9 cellular contexts compared by ENCODE assay signal in genomic region chr16:12539185-12539929, GRCh38.
DNase-seq lines count a peak whose midpoint lies in the region; ATAC-seq, FAIRE-seq and TF ChIP-seq lines count a peak whose summit lies in the region.
"Had no signal": no experiment of that assay in that cellular context is flagged by ENCODE, and none has a peak within 500 bp of the region (broad histone marks: within the 10 kb centered on the region; RNA-seq: fewer than 3 reads in every experiment).

No MANE protein-coding gene starts in this region.

- in situ Hi-C loops in K562 (cut with MboI) = no loop called here

- FAIRE-seq in K562 (lab: Jason Lieb, UNC) = no peak

- no peak overlapping the region for H2AFZ ChIP-seq in K562 (ENCODE audit: low read depth, low read length)

- no peak for TF ChIP-seq EP300 in K562 (IDR thresholded peaks at IDR 0.05; ENCODE audit: low read length)

- 0 out of 4 replicates have a peak, but pooled peaks of 1 of the 2 experiments have one; percentile 9 for TF ChIP-seq RAD21 in K562 (CRISPR knock-in tag; conservative IDR thresholded peaks at IDR 0.05 in 1 of 2, IDR thresholded peaks at IDR 0.05 in 1 of 2)

- H3K27me3 Mint-ChIP-seq in activated T-cell treated with anti-CD3 and anti-CD28 coated beads, Interleukin-2, amount 50 U/mL, for 24 hours = no peaks in the 10 kb centered on the region
- peaks cover 0 to 3% of the 10 kb centered on the region in 2 donors for H3K27me3 Mint-ChIP-seq in CD8-positive, alpha-beta memory T cell

- CTCF ChIA-PET in K562 (lab: Yijun Ruan, JAX; ENCODE audit: low intra/inter-chr PET ratio) = no interaction called here
- CTCF ChIA-PET in CD8-positive, alpha-beta memory T cell (lab: Charles Lee) = no interaction called here

- H3K9me3 ChIP-seq in K562 (replicated peaks; ENCODE audit: control insufficient read depth, insufficient read depth, low read depth, low read length) = no peaks in the 10 kb centered on the region
- no peaks in the 10 kb centered on the region for H3K9me3 ChIP-seq in CD8-positive, alpha-beta memory T cell (ENCODE audit: low read length)
- H3K9me3 ChIP-seq: upper lobe of left lung had no signal

- H3K4me1 Mint-ChIP-seq in activated T-cell treated with anti-CD3 and anti-CD28 coated beads, Interleukin-2, amount 50 U/mL, for 24 hours (ENCODE audit: low read depth) = peaks cover 83% of the 10 kb centered on the region
- peaks cover 21 to 51% (median 46%) of the 10 kb centered on the region in 3 donors for H3K4me1 Mint-ChIP-seq in CD8-positive, alpha-beta memory T cell

- POLR2A ChIA-PET in K562 (lab: Yijun Ruan, JAX) = no interaction called here
- POLR2A ChIA-PET in CD8-positive, alpha-beta memory T cell (lab: Charles Lee) = no interaction called here

- H3K79me2 ChIP-seq in K562 (ENCODE audit: control insufficient read depth, insufficient read depth, low read length) = no peaks in the 10 kb centered on the region

- ATAC-seq in K562 (0 out of 3 replicates have a peak, but pooled peaks have one; percentile 49), Right ventricle myocardium inferior (no peak)

- peaks cover 0 to 12% of the 10 kb centered on the region in 2 experiments; a peak in 2 of 5 replicates for H3K4me1 ChIP-seq in K562 (replicated peaks in 1 of 2; ENCODE audit: control insufficient read depth in 2 of 2, insufficient read depth in 2 of 2, low read length in 2 of 2)
- H3K4me1 ChIP-seq in CD8-positive, alpha-beta memory T cell (ENCODE audit: insufficient read depth, low read length) = peaks cover 31% of the 10 kb centered on the region

- no peaks in the 10 kb centered on the region for H3K36me3 ChIP-seq in K562 (ENCODE audit: control insufficient read depth, insufficient read depth, low read length)
- H3K36me3 ChIP-seq in CD8-positive, alpha-beta memory T cell (ENCODE audit: insufficient read depth, low read length) = no peaks in the 10 kb centered on the region
- H3K36me3 ChIP-seq: upper lobe of left lung had no signal

- TF ChIP-seq POLR2A in K562 (conservative IDR thresholded peaks at IDR 0.05) = no peak

- H3K9ac ChIP-seq in K562 (ENCODE audit: insufficient read depth in 1 of 2, low read depth in 2 of 2, low read length in 2 of 2) = no peak overlapping the region

- WGBS in K562 (ENCODE audit: insufficient coverage, low coverage, missing lambda C conversion rate) = 16% methylated on average over 8 of the region's 8 CpGs

- BruUV-seq in K562 (replicated peaks; lab: Mats Ljungman, UMichigan) = no TSS peak

- TF ChIP-seq CTCF in K562 (IDR thresholded peaks at IDR 0.05 in 2 of 3, conservative IDR thresholded peaks at IDR 0.05 in 1 of 3; ENCODE audit: insufficient read depth in 2 of 3, low read depth in 1 of 3, low read length in 3 of 3) = no peak

- no peak overlapping the region for H3K4me3 ChIP-seq in K562
- no peak overlapping the region for H3K4me3 ChIP-seq in CD8-positive, alpha-beta memory T cell (ENCODE audit: low read length)
- H3K4me3 ChIP-seq: upper lobe of left lung had no signal

- intact Hi-C loops in K562 (cut with micrococcal nuclease) = no loop called here
- intact Hi-C loops in Right ventricle myocardium inferior (cut with DNase I) = no loop called here

- peaks cover 8 to 25% of the 10 kb centered on the region in 2 experiments; a peak in 3 of 5 replicates for H3K27me3 ChIP-seq in K562 (ENCODE audit: control insufficient read depth in 2 of 2, insufficient read depth in 2 of 2, low read length in 2 of 2)
- H3K27me3 ChIP-seq in CD8-positive, alpha-beta memory T cell (ENCODE audit: insufficient read depth, low read length, poor library complexity, severe bottlenecking) = no peaks in the 10 kb centered on the region
- H3K27me3 ChIP-seq: upper lobe of left lung had no signal

- H3K27ac Mint-ChIP-seq in activated T-cell treated with anti-CD3 and anti-CD28 coated beads, Interleukin-2, amount 50 U/mL, for 24 hours = peak overlapping the region; percentile 95
- no peak overlapping the region for H3K27ac Mint-ChIP-seq in CD8-positive, alpha-beta memory T cell

- no peaks in the 10 kb centered on the region for H3K9me1 ChIP-seq in K562 (ENCODE audit: control insufficient read depth, insufficient read depth, low read length)

- H3K36me3 Mint-ChIP-seq in activated T-cell treated with anti-CD3 and anti-CD28 coated beads, Interleukin-2, amount 50 U/mL, for 24 hours (ENCODE audit: low read depth) = peaks cover 4% of the 10 kb centered on the region
- H3K36me3 Mint-ChIP-seq in CD8-positive, alpha-beta memory T cell = peaks cover 0 to 4% (median 0%) of the 10 kb centered on the region in 3 donors

- H3K9me3 Mint-ChIP-seq in activated T-cell treated with anti-CD3 and anti-CD28 coated beads, Interleukin-2, amount 50 U/mL, for 24 hours = no peaks in the 10 kb centered on the region
- H3K9me3 Mint-ChIP-seq in CD8-positive, alpha-beta memory T cell = no peaks in the 10 kb centered on the region

- H3K4me2 ChIP-seq in K562 (ENCODE audit: insufficient read depth, low read length) = no peak overlapping the region; the same call in 1 of the 2 replicates

- no peak for DNase-seq in activated T-cell treated with anti-CD3 and anti-CD28 coated beads, Interleukin-2, amount 50 U/mL, for 24 hours
- DNase-seq in activated T-cell treated with anti-CD3 and anti-CD28 coated beads, Interleukin-2, amount 50 U/mL, for 1 hour = no peak
- DNase-seq in HS-5 (ENCODE audit: low read depth) (peak; percentile 30), K562 (ENCODE audit: extremely low read depth in 1 of 4, low spot score in 3 of 4) (peak in 1 of 4 experiments; percentile 34), superior temporal gyrus (ENCODE audit: extremely low spot score) (peak; percentile 43), Right ventricle myocardium inferior (ENCODE audit: missing footprints) (no peak), DMS153 treated with DMSO at 0.1 percent for 48 hours (lab: John Stamatoyannopoulos, UW; ENCODE audit: unreplicated experiment) (no peak)
- no peak for DNase-seq in CD8-positive, alpha-beta memory T cell
- DNase-seq: upper lobe of left lung had no signal

- H3K27ac ChIP-seq in K562 (ENCODE audit: extremely low read depth, low read depth, low read length) = no peak overlapping the region
- H3K27ac ChIP-seq in CD8-positive, alpha-beta memory T cell (ENCODE audit: low read depth, low read length) = no peak overlapping the region
- H3K27ac ChIP-seq: upper lobe of left lung had no signal

- peaks cover 11% of the 10 kb centered on the region for H4K20me1 ChIP-seq in K562 (replicated peaks; ENCODE audit: control insufficient read depth, insufficient read depth, low read length)

- peak overlapping the region; percentile 52 for H3K4me3 Mint-ChIP-seq in activated T-cell treated with anti-CD3 and anti-CD28 coated beads, Interleukin-2, amount 50 U/mL, for 24 hours
- no peak overlapping the region for H3K4me3 Mint-ChIP-seq in CD8-positive, alpha-beta memory T cell

TF ChIP-seq in K562, 482 proteins besides CTCF, POLR2A, EP300 and RAD21 (continues in another document):
- TF ChIP-seq ZNF449 (CRISPR knock-in tag; IDR thresholded peaks at IDR 0.05) (no peak), NFE2 (IDR thresholded peaks at IDR 0.05; ENCODE audit: low read depth) (peak; percentile 81), YBX1 (IDR thresholded peaks at IDR 0.05) (no peak), BACH1 (tag; IDR thresholded peaks at IDR 0.05) (peak; percentile 55; the same call in 1 of the 2 replicates), ZNF436 (CRISPR knock-in tag; IDR thresholded peaks at IDR 0.05) (no peak), GABPA (tag; conservative IDR thresholded peaks at IDR 0.05; ENCODE audit: low read depth) (no peak), ZBTB1 (CRISPR knock-in tag; IDR thresholded peaks at IDR 0.05; ENCODE audit: borderline replicate concordance, low read depth) (no peak), ZNF316 (IDR thresholded peaks at IDR 0.05) (peak; percentile 60), ZNF76 (CRISPR knock-in tag; IDR thresholded peaks at IDR 0.05; ENCODE audit: borderline replicate concordance) (no peak), ZNF146 (CRISPR knock-in tag; IDR thresholded peaks at IDR 0.05; ENCODE audit: unreplicated experiment) (no peak), IRF1 (CRISPR knock-in tag; IDR thresholded peaks at IDR 0.05; ENCODE audit: borderline replicate concordance) (no peak), CHD4 (IDR thresholded peaks at IDR 0.05; ENCODE audit: insufficient read depth, insufficient replicate concordance, low read depth, low read length, poor library complexity, severe bottlenecking) (no peak), ELF4 (CRISPR knock-in tag; IDR thresholded peaks at IDR 0.05) (peak; percentile 14; the same call in 1 of the 2 replicates), MEF2A (IDR thresholded peaks at IDR 0.05; ENCODE audit: control insufficient read depth, low read depth, low read length) (no peak), SMARCC2 (IDR thresholded peaks at IDR 0.05; ENCODE audit: low read depth) (no peak), MAFG (tag; conservative IDR thresholded peaks at IDR 0.05) (peak; percentile 78), RBM25 (IDR thresholded peaks at IDR 0.05; ENCODE audit: low read depth, low read length, severe bottlenecking) (no peak), CBX1 (IDR thresholded peaks at IDR 0.05; ENCODE audit: low read depth) (no peak), NR1H2 (CRISPR knock-in tag; IDR thresholded peaks at IDR 0.05) (no peak), MAFK (IDR thresholded peaks at IDR 0.05; ENCODE audit: low read length) (peak; percentile 48)

Comparison
In these comparisons a context has a peak if more than half of its experiments do, and no peak if none do; other contexts are left out.
1. DNase-seq: peak in HS-5 (single experiment) and superior temporal gyrus (single experiment); none in activated T-cell treated with anti-CD3 and anti-CD28 coated beads, Interleukin-2, amount 50 U/mL, for 24 hours (single experiment), activated T-cell treated with anti-CD3 and anti-CD28 coated beads, Interleukin-2, amount 50 U/mL, for 1 hour (single experiment), Right ventricle myocardium inferior (single experiment), DMS153 treated with DMSO at 0.1 percent for 48 hours (single experiment) and CD8-positive, alpha-beta memory T cell (0 of 5).